ENCODE assay signal across 9 cellular contexts in the genomic region with DNA sequence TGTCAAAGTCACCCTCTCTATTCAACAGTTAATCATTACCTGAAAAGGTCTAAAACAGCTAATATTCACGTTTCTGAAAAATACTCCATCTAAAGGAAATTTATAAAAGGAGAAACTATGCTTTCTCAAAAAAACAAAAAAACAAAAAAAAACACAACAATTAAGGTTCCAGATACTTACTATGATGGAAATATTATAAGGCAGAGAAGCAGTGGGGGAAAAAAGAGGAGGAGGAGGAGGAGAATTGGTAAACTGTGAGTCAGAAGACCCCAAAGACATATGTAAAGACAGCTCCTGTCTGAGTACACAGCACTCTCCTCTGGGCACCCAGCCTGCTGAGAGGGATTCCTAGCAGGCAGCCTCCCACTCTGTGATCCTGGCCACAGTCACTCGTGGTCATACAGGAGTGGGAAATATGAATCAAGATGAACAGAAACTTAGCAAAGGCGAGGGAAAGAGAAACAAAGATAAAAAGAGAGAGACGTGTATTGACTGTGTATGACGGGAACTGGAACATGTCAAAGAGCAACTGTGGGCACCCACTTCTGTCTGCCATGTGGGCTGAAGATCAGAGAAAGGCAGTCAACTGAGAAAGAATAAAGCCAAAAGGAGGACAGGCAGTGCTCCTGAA. TPM values are rescaled to one million over a fixed set of nuclear protein-coding genes. Genes with fewer than 3 reads are reported as not detected.
A peak's percentile ranks its signal among the peaks of the same experiment; 100 is the strongest.
DNase-seq lines count a peak whose midpoint lies in the region; ATAC-seq and TF ChIP-seq lines count a peak whose summit lies in the region.
"Had no signal": no experiment of that assay in that cellular context is flagged by ENCODE, and none has a peak within 500 bp of the region (broad histone marks: within the 10 kb centered on the region; RNA-seq: fewer than 3 reads in every experiment).

No MANE protein-coding gene starts in this region.

- whole genome bisulfite sequencing in SK-N-SH (ENCODE audit: low lambda C conversion rate): 31% methylated on average over 5 of the region's 5 CpGs

- no peaks in the 10 kb centered on the region for H4K20me1 ChIP-seq in SK-N-SH (ENCODE audit: insufficient read depth)

- peak overlapping the region; percentile 70 to 79 for H3K4me3 Mint-ChIP-seq in stimulated activated naive CD8-positive, alpha-beta T cell treated with anti-CD3 and anti-CD28 coated beads, Interleukin-15, amount 100 ng/mL, for 72 hours

- no peak for DNase-seq in SK-N-SH
- peak in 1 of 2 donors; percentile 23 for DNase-seq in stimulated activated naive CD8-positive, alpha-beta T cell treated with anti-CD3 and anti-CD28 coated beads, Interleukin-15, amount 100 ng/mL, for 72 hours
- no peak for DNase-seq in posterior vena cava (ENCODE audit: low spot score)
- DNase-seq in DMS 273 (lab: John Stamatoyannopoulos, UW; ENCODE audit: unreplicated experiment): no peak
- no peak for DNase-seq in NCI-H2171 (lab: John Stamatoyannopoulos, UW)

- H3K9ac ChIP-seq in SK-N-SH: no peak overlapping the region
- H3K9ac ChIP-seq in endocrine pancreas (ENCODE audit: control insufficient read depth, insufficient read depth, low read length): no peak overlapping the region

- TF ChIP-seq RAD21 in SK-N-SH (IDR thresholded peaks at IDR 0.05; ENCODE audit: low read length): no peak

- no peaks in the 10 kb centered on the region for H3K36me3 ChIP-seq in SK-N-SH (replicated peaks in 1 of 2; ENCODE audit: control insufficient read depth in 1 of 2, insufficient read depth in 2 of 2, low read length in 1 of 2)
- H3K36me3 ChIP-seq in endocrine pancreas (ENCODE audit: control insufficient read depth, insufficient read depth, low read length): no peaks in the 10 kb centered on the region

- peaks cover 32% of the 10 kb centered on the region for H3K4me1 Mint-ChIP-seq in stimulated activated naive CD8-positive, alpha-beta T cell treated with anti-CD3 and anti-CD28 coated beads, Interleukin-15, amount 100 ng/mL, for 72 hours

- H3K79me2 ChIP-seq in SK-N-SH (ENCODE audit: insufficient read depth): peaks cover 90% of the 10 kb centered on the region

- no peak for TF ChIP-seq CTCF in SK-N-SH (IDR thresholded peaks at IDR 0.05)

- H3K4me1 ChIP-seq in SK-N-SH (ENCODE audit: control insufficient read depth in 1 of 2, insufficient read depth in 2 of 2, low read depth in 1 of 2, low read length in 1 of 2): no peaks in the 10 kb centered on the region
- H3K4me1 ChIP-seq in endocrine pancreas (ENCODE audit: control insufficient read depth, insufficient read depth, low read length): peaks cover 3% of the 10 kb centered on the region

- H3K27me3 ChIP-seq in SK-N-SH (ENCODE audit: insufficient read depth): no peaks in the 10 kb centered on the region; the same call in 1 of the 2 replicates
- no peaks in the 10 kb centered on the region for H3K27me3 ChIP-seq in endocrine pancreas (ENCODE audit: control insufficient read depth, insufficient read depth, low read length)

- H2AFZ ChIP-seq in SK-N-SH (ENCODE audit: low read depth): no peak overlapping the region

- H3K9me3 ChIP-seq in SK-N-SH (no peaks in the 10 kb centered on the region), endocrine pancreas (ENCODE audit: control insufficient read depth, low read length) (no peaks in the 10 kb centered on the region)

- CTCF ChIA-PET in SK-N-SH (lab: Yijun Ruan, JAX): no interaction called here

- H3K27ac ChIP-seq in SK-N-SH (ENCODE audit: low read depth in 2 of 2, low read length in 1 of 2): no peak overlapping the region
- H3K27ac ChIP-seq: 22Rv1 had no signal

- no peaks in the 10 kb centered on the region for H3F3A ChIP-seq in SK-N-SH (replicated peaks; ENCODE audit: insufficient read depth)

- H3K4me2 ChIP-seq in SK-N-SH: no peak overlapping the region

- intact Hi-C loops in posterior vena cava (cut with DNase I): no loop called here

- H3K4me3 ChIP-seq in SK-N-SH (ENCODE audit: low read depth in 2 of 2, low read length in 1 of 2): no peak overlapping the region
- peak overlapping the region; percentile 29 for H3K4me3 ChIP-seq in endocrine pancreas (ENCODE audit: control insufficient read depth, insufficient read depth, low read length)

- no peaks in the 10 kb centered on the region for H3K27me3 Mint-ChIP-seq in stimulated activated naive CD8-positive, alpha-beta T cell treated with anti-CD3 and anti-CD28 coated beads, Interleukin-15, amount 100 ng/mL, for 72 hours

- POLR2A ChIA-PET in SK-N-SH (lab: Yijun Ruan, JAX): no interaction called here

- peak; percentile 31; the same call in 2 of the 3 replicates for ATAC-seq in SK-N-SH treated with all-trans-retinoic acid at 6 μM for 48 hours
- peak; percentile 74 for ATAC-seq in HG03571 (IDR thresholded peaks at IDR 0.05; ENCODE audit: unreplicated experiment)
- peak; percentile 97 for ATAC-seq in stimulated activated naive CD8-positive, alpha-beta T cell treated with anti-CD3 and anti-CD28 coated beads, Interleukin-15, amount 100 ng/mL, for 72 hours

- no peak for TF ChIP-seq EP300 in SK-N-SH (IDR thresholded peaks at IDR 0.05; ENCODE audit: borderline replicate concordance in 1 of 2, low read depth in 1 of 2, low read length in 1 of 2)

- H3K27ac Mint-ChIP-seq in stimulated activated naive CD8-positive, alpha-beta T cell treated with anti-CD3 and anti-CD28 coated beads, Interleukin-15, amount 100 ng/mL, for 72 hours: peak overlapping the region; percentile 68 to 95

- H3K9me3 Mint-ChIP-seq in stimulated activated naive CD8-positive, alpha-beta T cell treated with anti-CD3 and anti-CD28 coated beads, Interleukin-15, amount 100 ng/mL, for 72 hours: peaks cover 0 to 4% of the 10 kb centered on the region in 2 donors

- no peaks in the 10 kb centered on the region for H3K9me2 ChIP-seq in SK-N-SH

TF ChIP-seq in SK-N-SH treated with all-trans-retinoic acid at 6 μM for 48 hours, 23 proteins besides CTCF, POLR2A, EP300 and RAD21 (continues in another document):
- TF ChIP-seq, protein P1, sequence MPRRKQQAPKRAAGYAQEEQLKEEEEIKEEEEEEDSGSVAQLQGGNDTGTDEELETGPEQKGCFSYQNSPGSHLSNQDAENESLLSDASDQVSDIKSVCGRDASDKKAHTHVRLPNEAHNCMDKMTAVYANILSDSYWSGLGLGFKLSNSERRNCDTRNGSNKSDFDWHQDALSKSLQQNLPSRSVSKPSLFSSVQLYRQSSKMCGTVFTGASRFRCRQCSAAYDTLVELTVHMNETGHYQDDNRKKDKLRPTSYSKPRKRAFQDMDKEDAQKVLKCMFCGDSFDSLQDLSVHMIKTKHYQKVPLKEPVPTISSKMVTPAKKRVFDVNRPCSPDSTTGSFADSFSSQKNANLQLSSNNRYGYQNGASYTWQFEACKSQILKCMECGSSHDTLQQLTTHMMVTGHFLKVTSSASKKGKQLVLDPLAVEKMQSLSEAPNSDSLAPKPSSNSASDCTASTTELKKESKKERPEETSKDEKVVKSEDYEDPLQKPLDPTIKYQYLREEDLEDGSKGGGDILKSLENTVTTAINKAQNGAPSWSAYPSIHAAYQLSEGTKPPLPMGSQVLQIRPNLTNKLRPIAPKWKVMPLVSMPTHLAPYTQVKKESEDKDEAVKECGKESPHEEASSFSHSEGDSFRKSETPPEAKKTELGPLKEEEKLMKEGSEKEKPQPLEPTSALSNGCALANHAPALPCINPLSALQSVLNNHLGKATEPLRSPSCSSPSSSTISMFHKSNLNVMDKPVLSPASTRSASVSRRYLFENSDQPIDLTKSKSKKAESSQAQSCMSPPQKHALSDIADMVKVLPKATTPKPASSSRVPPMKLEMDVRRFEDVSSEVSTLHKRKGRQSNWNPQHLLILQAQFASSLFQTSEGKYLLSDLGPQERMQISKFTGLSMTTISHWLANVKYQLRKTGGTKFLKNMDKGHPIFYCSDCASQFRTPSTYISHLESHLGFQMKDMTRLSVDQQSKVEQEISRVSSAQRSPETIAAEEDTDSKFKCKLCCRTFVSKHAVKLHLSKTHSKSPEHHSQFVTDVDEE (CRISPR knock-in tag; IDR thresholded peaks at IDR 0.05): no peak
- TF ChIP-seq BACH2 (CRISPR knock-in tag; IDR thresholded peaks at IDR 0.05; ENCODE audit: borderline replicate concordance) (no peak), ZFP3 (CRISPR knock-in tag; IDR thresholded peaks at IDR 0.05) (no peak), ZNF70 (CRISPR knock-in tag; IDR thresholded peaks at IDR 0.05) (no peak), SNAI2 (CRISPR knock-in tag; IDR thresholded peaks at IDR 0.05) (no peak), ISL1 (CRISPR knock-in tag; IDR thresholded peaks at IDR 0.05) (no peak)

TF ChIP-seq in SK-N-SH, 30 proteins besides CTCF, POLR2A, EP300 and RAD21:
- TF ChIP-seq RXRA (IDR thresholded peaks at IDR 0.05; ENCODE audit: borderline replicate concordance, low read depth) (no peak), POLR2AphosphoS5 (IDR thresholded peaks at IDR 0.05; ENCODE audit: low read depth, low read length) (no peak), GATA2 (CRISPR knock-in tag; IDR thresholded peaks at IDR 0.05) (no peak), TCF12 (IDR thresholded peaks at IDR 0.05) (no peak)

RNA-seq across cellular contexts. Expression of gene KLHL15, which starts 12.5 kb away (rescaled TPM):
- polyA plus RNA-seq in SK-N-SH (2012; rRNA removed): 2.4 and 3.8 TPM in 2 replicates
- 2.6 and 4.1 TPM in 2 replicates for polyA plus RNA-seq in SK-N-SH (2012; cell fraction: cytosol; rRNA removed)
- 2.1 and 7.3 TPM in 2 replicates for polyA plus RNA-seq in SK-N-SH (2012; cell fraction: nucleus; rRNA removed)
- total RNA-seq in posterior vena cava: 1 to 10 TPM; 6.3 to 7.2 TPM

RNA-seq across cellular contexts. Expression of gene EIF2S3, which starts 40.3 kb away (rescaled TPM):
- 68.4 and 109 TPM in 2 replicates for polyA plus RNA-seq in SK-N-SH (2012; rRNA removed)
- 79.7 and 91.5 TPM in 2 replicates for polyA plus RNA-seq in SK-N-SH (2012; cell fraction: cytosol; rRNA removed)
- polyA plus RNA-seq in SK-N-SH (2012; cell fraction: nucleus; rRNA removed): 121 and 243 TPM in 2 replicates
- total RNA-seq in posterior vena cava: 100 to 1,000 TPM; 114 to 122 TPM

Comparison
In these comparisons a context has a peak if more than half of its experiments do, and no peak if none do; other contexts are left out.
1. ATAC-seq: peak in every context shown above with its lines; median percentile 97 in stimulated activated naive CD8-positive, alpha-beta T cell treated with anti-CD3 and anti-CD28 coated beads, Interleukin-15, amount 100 ng/mL, for 72 hours; 74 in HG03571; 31 in SK-N-SH treated with all-trans-retinoic acid at 6 μM for 48 hours.